In genomic region chr4:8675383-8675782, GRCh38 we compare ENCODE assay signal across 12 cellular contexts.
A peak's percentile ranks its signal among the peaks of the same experiment; 100 is the strongest.
DNase-seq lines count a peak whose midpoint lies in the region; ATAC-seq and TF ChIP-seq lines count a peak whose summit lies in the region.
"Had no signal": no experiment of that assay in that cellular context is flagged by ENCODE, and none has a peak within 500 bp of the region (broad histone marks: within the 10 kb centered on the region; RNA-seq: fewer than 3 reads in every experiment).

No MANE protein-coding gene starts in this region.

- H3K4me3 Mint-ChIP-seq in activated naive CD8-positive, alpha-beta T cell treated with anti-CD3 and anti-CD28 coated beads, Interleukin-2, amount 50 U/mL, for 24 hours: no peak overlapping the region
- H3K4me3 Mint-ChIP-seq in activated naive CD8-positive, alpha-beta T cell treated with anti-CD3 and anti-CD28 coated beads for 36 hours: no peak overlapping the region
- H3K4me3 Mint-ChIP-seq: type B pancreatic cell had no signal

- POLR2A ChIA-PET in RWPE1 (lab: Yijun Ruan, JAX; ENCODE audit: low non-redundant PET): no interaction called here

- H3K4me3 ChIP-seq in testis: no peak overlapping the region
- H3K4me3 ChIP-seq: esophagus squamous epithelium had no signal

- no peaks in the 10 kb centered on the region for H3K4me1 Mint-ChIP-seq in activated naive CD8-positive, alpha-beta T cell treated with anti-CD3 and anti-CD28 coated beads, Interleukin-2, amount 50 U/mL, for 24 hours
- H3K4me1 Mint-ChIP-seq in activated naive CD8-positive, alpha-beta T cell treated with anti-CD3 and anti-CD28 coated beads for 36 hours: no peaks in the 10 kb centered on the region

- DNase-seq in activated naive CD8-positive, alpha-beta T cell treated with anti-CD3 and anti-CD28 coated beads, Interleukin-2, amount 50 U/mL, for 24 hours: no peak
- no peak for DNase-seq in activated naive CD8-positive, alpha-beta T cell treated with anti-CD3 and anti-CD28 coated beads for 36 hours
- DNase-seq in RWPE1 (ENCODE audit: low spot score): peak; percentile 17
- peak; percentile 97 for DNase-seq in iPS-NIHi7 (ENCODE audit: extremely low spot score)
- peak; percentile 23 for DNase-seq in testis
- no peak for DNase-seq in DMS114 treated with DMSO at 0.1 percent for 48 hours (lab: John Stamatoyannopoulos, UW; ENCODE audit: unreplicated experiment)
- no peak for DNase-seq in NCI-H774 (lab: John Stamatoyannopoulos, UW)
- DNase-seq: esophagus squamous epithelium, NCI-H510A treated with DMSO at 0.1 percent for 48 hours had no signal

- H3K36me3 Mint-ChIP-seq in activated naive CD8-positive, alpha-beta T cell treated with anti-CD3 and anti-CD28 coated beads, Interleukin-2, amount 50 U/mL, for 24 hours (ENCODE audit: low read depth): no peaks in the 10 kb centered on the region
- H3K36me3 Mint-ChIP-seq in activated naive CD8-positive, alpha-beta T cell treated with anti-CD3 and anti-CD28 coated beads for 36 hours: no peaks in the 10 kb centered on the region
- H3K36me3 Mint-ChIP-seq: type B pancreatic cell had no signal

- no peak overlapping the region for H3K27ac Mint-ChIP-seq in activated naive CD8-positive, alpha-beta T cell treated with anti-CD3 and anti-CD28 coated beads, Interleukin-2, amount 50 U/mL, for 24 hours
- H3K27ac Mint-ChIP-seq in activated naive CD8-positive, alpha-beta T cell treated with anti-CD3 and anti-CD28 coated beads for 36 hours: no peak overlapping the region
- H3K27ac Mint-ChIP-seq: type B pancreatic cell had no signal

- H3K27me3 ChIP-seq in testis: no peaks in the 10 kb centered on the region

- CTCF ChIA-PET in RWPE1 (lab: Yijun Ruan, JAX): no interaction called here

- intact Hi-C loops in testis (cut with DNase I; ENCODE audit: low total_unique reads): no loop called here

- TF ChIP-seq POLR2A in testis (IDR thresholded peaks at IDR 0.05): no peak

- H3K9me3 Mint-ChIP-seq in activated naive CD8-positive, alpha-beta T cell treated with anti-CD3 and anti-CD28 coated beads, Interleukin-2, amount 50 U/mL, for 24 hours: no peaks in the 10 kb centered on the region
- peaks cover 2% of the 10 kb centered on the region for H3K9me3 Mint-ChIP-seq in activated naive CD8-positive, alpha-beta T cell treated with anti-CD3 and anti-CD28 coated beads for 36 hours
- H3K9me3 Mint-ChIP-seq: type B pancreatic cell had no signal

- peaks cover 2% of the 10 kb centered on the region for H3K27me3 Mint-ChIP-seq in activated naive CD8-positive, alpha-beta T cell treated with anti-CD3 and anti-CD28 coated beads, Interleukin-2, amount 50 U/mL, for 24 hours
- H3K27me3 Mint-ChIP-seq in activated naive CD8-positive, alpha-beta T cell treated with anti-CD3 and anti-CD28 coated beads for 36 hours: peaks cover 11% of the 10 kb centered on the region

- H3K36me3 ChIP-seq in testis (ENCODE audit: low read depth, missing control alignments): no peaks in the 10 kb centered on the region
- H3K36me3 ChIP-seq: esophagus squamous epithelium had no signal

- H3K27ac ChIP-seq in RWPE1 (no peak overlapping the region), testis (no peak overlapping the region)
- H3K27ac ChIP-seq: esophagus squamous epithelium had no signal

- H3K9me3 ChIP-seq in testis: no peaks in the 10 kb centered on the region
- H3K9me3 ChIP-seq: esophagus squamous epithelium had no signal

- peak; percentile 36 for ATAC-seq in activated naive CD8-positive, alpha-beta T cell treated with anti-CD3 and anti-CD28 coated beads, Interleukin-2, amount 50 U/mL, for 24 hours
- no peak for ATAC-seq in GM21723 (IDR thresholded peaks at IDR 0.05; ENCODE audit: unreplicated experiment)
- ATAC-seq: left colon had no signal

- 23 to 92% methylated on average over 2 to 10 of the region's 10 CpGs for WGBS in testis, 2 donors

- no peaks in the 10 kb centered on the region for H3K4me1 ChIP-seq in testis
- H3K4me1 ChIP-seq: esophagus squamous epithelium had no signal

- TF ChIP-seq CTCF in RWPE1 (conservative IDR thresholded peaks at IDR 0.05; ENCODE audit: low read depth): no peak
- TF ChIP-seq CTCF in testis (IDR thresholded peaks at IDR 0.05): no peak

Comparison
In these comparisons a context has a peak if more than half of its experiments do, and no peak if none do; other contexts are left out.
1. DNase-seq: peak in RWPE1 (single experiment), iPS-NIHi7 (single experiment) and testis (single experiment); none in activated naive CD8-positive, alpha-beta T cell treated with anti-CD3 and anti-CD28 coated beads, Interleukin-2, amount 50 U/mL, for 24 hours (single experiment), activated naive CD8-positive, alpha-beta T cell treated with anti-CD3 and anti-CD28 coated beads for 36 hours (single experiment), DMS114 treated with DMSO at 0.1 percent for 48 hours (single experiment) and NCI-H774 (single experiment).